In the genomic region with DNA sequence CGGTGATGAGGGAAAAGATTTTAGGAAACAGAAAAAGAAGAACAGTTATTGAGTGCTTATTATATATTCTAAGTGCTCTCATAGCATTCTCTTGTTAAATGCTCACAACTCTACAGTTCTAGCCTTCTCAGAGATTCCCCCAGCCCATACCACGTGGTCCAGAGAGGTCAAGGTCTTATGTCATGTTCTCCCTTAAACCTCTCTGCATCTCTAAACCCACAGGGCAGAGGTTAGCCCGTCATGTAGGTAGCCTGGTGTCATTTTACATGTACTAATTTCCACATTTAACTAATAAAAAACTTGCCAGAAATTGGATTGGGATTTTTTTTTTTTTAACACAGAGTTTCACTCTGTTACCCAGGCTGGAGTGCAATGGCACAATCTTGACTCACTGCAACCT, we compare ENCODE assay signal across 37 cellular contexts.
DNase-seq lines count a peak whose midpoint lies in the region; ATAC-seq, FAIRE-seq and TF ChIP-seq lines count a peak whose summit lies in the region.
"Had no signal": no experiment of that assay in that cellular context is flagged by ENCODE, and none has a peak within 500 bp of the region (broad histone marks: within the 10 kb centered on the region; RNA-seq: fewer than 3 reads in every experiment).

No MANE protein-coding gene starts in this region.

- no peak overlapping the region for H2AK5ac ChIP-seq in H1 (ENCODE audit: low read depth, low read length)

- H3K23ac ChIP-seq in H1 (ENCODE audit: insufficient read length) = no peak overlapping the region

- H2BK12ac ChIP-seq in H1 (ENCODE audit: low read depth, low read length) = no peak overlapping the region

- H3K56ac ChIP-seq in H1 (replicated peaks; ENCODE audit: insufficient read length, low read depth, low read length) = no peak overlapping the region

- H3K27me3 ChIP-seq in H1 (replicated peaks in 1 of 4; ENCODE audit: control insufficient read depth in 3 of 4, extremely low read depth in 1 of 4, insufficient read depth in 3 of 4, low read length in 3 of 4) (no peaks in the 10 kb centered on the region), HepG2 (ENCODE audit: control insufficient read depth in 1 of 2, insufficient read depth in 2 of 2, low read length in 2 of 2) (no peaks in the 10 kb centered on the region; a peak in 1 of 5 replicates), liver (ENCODE audit: control insufficient read depth in 4 of 4, insufficient read depth in 4 of 4, low read length in 3 of 4) (no peaks in the 10 kb centered on the region), right lobe of liver (no peaks in the 10 kb centered on the region)
- H3K27me3 ChIP-seq: BE2C; BLaER1; BLaER1 treated with 17β-estradiol and CSF1 and Interleukin-3, amounts not matched to agents 10 nM and 100 nM had no signal

- no peak overlapping the region for H3K27ac Mint-ChIP-seq in activated naive CD4-positive, alpha-beta T cell treated with anti-CD3 and anti-CD28 coated beads, Interleukin-2, amount 10 ng/mL, durations not matched to agents 7 days and 5 days
- H3K27ac Mint-ChIP-seq in activated CD8-positive, alpha-beta memory T cell treated with anti-CD3 and anti-CD28 coated beads, Interleukin-2, amount 10 ng/mL, durations not matched to agents 7 days and 5 days = no peak overlapping the region
- H3K27ac Mint-ChIP-seq in T-helper 2 cell treated with Interferon-gamma antibody and Interleukin-4, amounts not matched to agents 5 μg/mL and 100 μg/mL, for 36 hours = no peak overlapping the region
- H3K27ac Mint-ChIP-seq: B cell; CD14-positive monocyte; CD4-positive, alpha-beta memory T cell; CD4-positive, alpha-beta T cell; CD4-positive, CD25-positive, alpha-beta regulatory T cell; CD8-positive, alpha-beta memory T cell; CD8-positive, alpha-beta T cell had no signal

- no peak overlapping the region for H2BK15ac ChIP-seq in H1 (ENCODE audit: low read length)

- H3K9me3 Mint-ChIP-seq in activated naive CD4-positive, alpha-beta T cell treated with anti-CD3 and anti-CD28 coated beads, Interleukin-2, amount 10 ng/mL, durations not matched to agents 7 days and 5 days = no peaks in the 10 kb centered on the region
- no peaks in the 10 kb centered on the region for H3K9me3 Mint-ChIP-seq in activated CD8-positive, alpha-beta memory T cell treated with anti-CD3 and anti-CD28 coated beads, Interleukin-2, amount 10 ng/mL, durations not matched to agents 7 days and 5 days (ENCODE audit: low read depth)
- no peaks in the 10 kb centered on the region for H3K9me3 Mint-ChIP-seq in T-helper 2 cell treated with Interferon-gamma antibody and Interleukin-4, amounts not matched to agents 5 μg/mL and 100 μg/mL, for 36 hours
- H3K9me3 Mint-ChIP-seq: CD4-positive, alpha-beta T cell; CD4-positive, CD25-positive, alpha-beta regulatory T cell; CD8-positive, alpha-beta memory T cell; CD8-positive, alpha-beta T cell had no signal

- H3K4me1 Mint-ChIP-seq in activated naive CD4-positive, alpha-beta T cell treated with anti-CD3 and anti-CD28 coated beads, Interleukin-2, amount 10 ng/mL, durations not matched to agents 7 days and 5 days = no peaks in the 10 kb centered on the region
- no peaks in the 10 kb centered on the region for H3K4me1 Mint-ChIP-seq in activated CD8-positive, alpha-beta memory T cell treated with anti-CD3 and anti-CD28 coated beads, Interleukin-2, amount 10 ng/mL, durations not matched to agents 7 days and 5 days
- H3K4me1 Mint-ChIP-seq in T-helper 2 cell treated with Interferon-gamma antibody and Interleukin-4, amounts not matched to agents 5 μg/mL and 100 μg/mL, for 36 hours (ENCODE audit: low read depth) = no peaks in the 10 kb centered on the region
- H3K4me1 Mint-ChIP-seq: B cell; CD14-positive monocyte; CD4-positive, alpha-beta memory T cell; CD4-positive, CD25-positive, alpha-beta regulatory T cell; CD8-positive, alpha-beta memory T cell had no signal

- no peak overlapping the region for H2BK5ac ChIP-seq in H1 (ENCODE audit: low read depth, low read length)

- no peak overlapping the region for H3K4me3 Mint-ChIP-seq in activated naive CD4-positive, alpha-beta T cell treated with anti-CD3 and anti-CD28 coated beads, Interleukin-2, amount 10 ng/mL, durations not matched to agents 7 days and 5 days
- no peak overlapping the region for H3K4me3 Mint-ChIP-seq in activated CD8-positive, alpha-beta memory T cell treated with anti-CD3 and anti-CD28 coated beads, Interleukin-2, amount 10 ng/mL, durations not matched to agents 7 days and 5 days
- H3K4me3 Mint-ChIP-seq in T-helper 2 cell treated with Interferon-gamma antibody and Interleukin-4, amounts not matched to agents 5 μg/mL and 100 μg/mL, for 36 hours = no peak overlapping the region
- H3K4me3 Mint-ChIP-seq: B cell; CD14-positive monocyte; CD4-positive, alpha-beta memory T cell; CD4-positive, alpha-beta T cell; CD4-positive, CD25-positive, alpha-beta regulatory T cell; CD8-positive, alpha-beta memory T cell; CD8-positive, alpha-beta T cell had no signal

- ATAC-seq in HepG2 = no peak
- ATAC-seq in right lobe of liver = peak; percentile 65 to 82 (median 71)
- no peak for ATAC-seq in activated CD8-positive, alpha-beta memory T cell treated with anti-CD3 and anti-CD28 coated beads, Interleukin-2, amount 10 ng/mL, durations not matched to agents 7 days and 5 days
- ATAC-seq: A549; CD8-positive, alpha-beta T cell had no signal

- H3K4ac ChIP-seq in H1 (replicated peaks; ENCODE audit: insufficient read length, low read depth, low read length) = no peak overlapping the region

- H3K18ac ChIP-seq in H1 (ENCODE audit: extremely low read depth, low read length) = no peak overlapping the region

- no peak overlapping the region for H2BK20ac ChIP-seq in H1 (ENCODE audit: low read length)

- in situ Hi-C loops in HepG2 (cut with HindIII; ENCODE audit: extremely low pct_ligation_motif_present, low pct_unique_long_range_greater_than_20kb) = no loop called here

- peak; percentile 24 for FAIRE-seq in H1 (lab: Jason Lieb, UNC)
- FAIRE-seq in HepG2 (lab: Jason Lieb, UNC) = no peak
- FAIRE-seq: A204.1, A549, D721Med had no signal

- H3K36me3 Mint-ChIP-seq in activated naive CD4-positive, alpha-beta T cell treated with anti-CD3 and anti-CD28 coated beads, Interleukin-2, amount 10 ng/mL, durations not matched to agents 7 days and 5 days = no peaks in the 10 kb centered on the region
- H3K36me3 Mint-ChIP-seq in activated CD8-positive, alpha-beta memory T cell treated with anti-CD3 and anti-CD28 coated beads, Interleukin-2, amount 10 ng/mL, durations not matched to agents 7 days and 5 days = no peaks in the 10 kb centered on the region
- no peaks in the 10 kb centered on the region for H3K36me3 Mint-ChIP-seq in T-helper 2 cell treated with Interferon-gamma antibody and Interleukin-4, amounts not matched to agents 5 μg/mL and 100 μg/mL, for 36 hours (ENCODE audit: low read depth)
- H3K36me3 Mint-ChIP-seq: CD14-positive monocyte; CD4-positive, alpha-beta memory T cell; CD4-positive, CD25-positive, alpha-beta regulatory T cell; CD8-positive, alpha-beta T cell had no signal

- TF ChIP-seq POLR2A in H1 (IDR thresholded peaks at IDR 0.05; ENCODE audit: control extremely low read depth in 1 of 2, low read depth in 2 of 2, low read length in 2 of 2) (no peak), HepG2 (IDR thresholded peaks at IDR 0.05; ENCODE audit: insufficient read depth in 1 of 2, low read depth in 2 of 2, low read length in 2 of 2) (no peak), right lobe of liver (IDR thresholded peaks at IDR 0.05) (no peak)

- intact Hi-C loops in HepG2 (cut with micrococcal nuclease; ENCODE audit: unreplicated experiment) = no loop called here
- intact Hi-C loops in right lobe of liver (cut with DNase I) = no loop called here

- H3K36me3 ChIP-seq in H1 (ENCODE audit: control insufficient read depth in 2 of 4, insufficient read depth in 4 of 4, low read length in 3 of 4) (no peaks in the 10 kb centered on the region), HepG2 (replicated peaks in 1 of 2; ENCODE audit: control insufficient read depth in 1 of 2, insufficient read depth in 2 of 2, low read length in 2 of 2) (no peaks in the 10 kb centered on the region), liver (ENCODE audit: control insufficient read depth in 4 of 4, insufficient read depth in 3 of 4, low read depth in 1 of 4, low read length in 3 of 4) (no peaks in the 10 kb centered on the region), right lobe of liver (no peaks in the 10 kb centered on the region)
- H3K36me3 ChIP-seq: BE2C; BLaER1; BLaER1 treated with 17β-estradiol and CSF1 and Interleukin-3, amounts not matched to agents 10 nM and 100 nM had no signal

- TF ChIP-seq EP300 in H1 (IDR thresholded peaks at IDR 0.05; ENCODE audit: borderline replicate concordance in 1 of 2, low read depth in 2 of 2, low read length in 2 of 2) = no peak
- TF ChIP-seq EP300 in HepG2 (IDR thresholded peaks at IDR 0.05; ENCODE audit: low read depth in 2 of 2, low read length in 2 of 2) = no peak
- no peak for TF ChIP-seq EP300 in HepG2 (CRISPR knock-in tag; IDR thresholded peaks at IDR 0.05; ENCODE audit: borderline replicate concordance)

- H3K27ac ChIP-seq in H1 (ENCODE audit: low read depth, low read length) = no peak overlapping the region
- no peak overlapping the region for H3K27ac ChIP-seq in HepG2 (ENCODE audit: extremely low read length, insufficient read depth, low read length)
- no peak overlapping the region for H3K27ac ChIP-seq in liver (ENCODE audit: low read depth in 1 of 2, low read length in 2 of 2)
- H3K27ac ChIP-seq in right lobe of liver = peak overlapping the region in 2 of 3 donors; percentile 16 to 52
- H3K27ac ChIP-seq: 22Rv1; A549; BLaER1; BLaER1 treated with 17β-estradiol and CSF1 and Interleukin-3, amounts not matched to agents 10 nM and 100 nM; C4-2B had no signal

- H3K27me3 Mint-ChIP-seq in activated naive CD4-positive, alpha-beta T cell treated with anti-CD3 and anti-CD28 coated beads, Interleukin-2, amount 10 ng/mL, durations not matched to agents 7 days and 5 days = peaks cover 6% of the 10 kb centered on the region
- peaks cover 7% of the 10 kb centered on the region for H3K27me3 Mint-ChIP-seq in activated CD8-positive, alpha-beta memory T cell treated with anti-CD3 and anti-CD28 coated beads, Interleukin-2, amount 10 ng/mL, durations not matched to agents 7 days and 5 days
- peaks cover 14% of the 10 kb centered on the region for H3K27me3 Mint-ChIP-seq in T-helper 2 cell treated with Interferon-gamma antibody and Interleukin-4, amounts not matched to agents 5 μg/mL and 100 μg/mL, for 36 hours (ENCODE audit: low read depth)

- H3K79me2 ChIP-seq in H1 (ENCODE audit: control insufficient read depth in 1 of 2, insufficient read depth in 2 of 2, low read length in 2 of 2) = no peaks in the 10 kb centered on the region
- no peaks in the 10 kb centered on the region for H3K79me2 ChIP-seq in HepG2 (ENCODE audit: insufficient read depth, low read length)

- WGBS in H1 (ENCODE audit: extremely low coverage in 1 of 2, insufficient coverage in 1 of 2, insufficient read length in 1 of 2, insufficient replicate concordance in 2 of 2, low coverage in 1 of 2, low lambda C conversion rate in 2 of 2, missing lambda C conversion rate in 1 of 2), 2 experiments = 85% methylated on average over 3 of the region's 3 CpGs; no CpG with 5 or more reads in 1 of the 2 experiments
- WGBS in HepG2 (ENCODE audit: low lambda C conversion rate) = 1% methylated on average over 3 of the region's 3 CpGs
- 41% methylated on average over 3 of the region's 3 CpGs for WGBS in liver
- WGBS in right lobe of liver (ENCODE audit: insufficient coverage, low coverage, low lambda C conversion rate, missing lambda C conversion rate) = 28% methylated on average over 3 of the region's 3 CpGs

- H3K9ac ChIP-seq in H1 (replicated peaks in 1 of 4; ENCODE audit: extremely low read depth in 1 of 4, low read depth in 3 of 4, low read length in 3 of 4) = no peak overlapping the region
- no peak overlapping the region for H3K9ac ChIP-seq in HepG2 (ENCODE audit: insufficient read depth, low read depth, low read length)
- no peak overlapping the region for H3K9ac ChIP-seq in liver (ENCODE audit: low read depth in 1 of 2, low read length in 2 of 2)
- H3K9ac ChIP-seq: BLaER1; BLaER1 treated with 17β-estradiol and CSF1 and Interleukin-3, amounts not matched to agents 10 nM and 100 nM had no signal

- H3K4me3 ChIP-seq in H1 (ENCODE audit: extremely low read depth in 1 of 4, insufficient read depth in 2 of 4, low read depth in 3 of 4, low read length in 4 of 4) (no peak overlapping the region), HepG2 (replicated peaks in 1 of 3; ENCODE audit: insufficient read depth in 1 of 3, low read depth in 2 of 3, low read length in 3 of 3) (no peak overlapping the region), liver (ENCODE audit: low read depth in 1 of 3, low read length in 3 of 3) (no peak overlapping the region), right lobe of liver (no peak overlapping the region)
- H3K4me3 ChIP-seq: A549; BLaER1; BLaER1 treated with 17β-estradiol and CSF1 and Interleukin-3, amounts not matched to agents 10 nM and 100 nM had no signal

- no peak for TF ChIP-seq RAD21 in H1 (IDR thresholded peaks at IDR 0.05 in 1 of 2, conservative IDR thresholded peaks at IDR 0.05 in 1 of 2; ENCODE audit: low read depth in 2 of 2, low read length in 2 of 2)
- no peak for TF ChIP-seq RAD21 in HepG2 (CRISPR knock-in tag; IDR thresholded peaks at IDR 0.05)
- no peak for TF ChIP-seq RAD21 in liver (IDR thresholded peaks at IDR 0.05)

- no peak overlapping the region for H3K14ac ChIP-seq in H1 (ENCODE audit: insufficient read length)

- no peak overlapping the region for H2BK120ac ChIP-seq in H1 (replicated peaks; ENCODE audit: low read depth, low read length)

- 0 out of 4 replicates have a peak, but pooled peaks cover 0 to 1% of the 10 kb centered on the region in 2 experiments for H3K9me3 ChIP-seq in H1 (ENCODE audit: insufficient read depth in 2 of 2, low read depth in 1 of 2, low read length in 1 of 2)
- no peaks in the 10 kb centered on the region for H3K9me3 ChIP-seq in HepG2 (ENCODE audit: low read length)
- H3K9me3 ChIP-seq in liver (ENCODE audit: control insufficient read depth in 4 of 4, low read length in 3 of 4) = no peaks in the 10 kb centered on the region
- H3K9me3 ChIP-seq in right lobe of liver = no peaks in the 10 kb centered on the region
- H3K9me3 ChIP-seq: A549; BE2C; BLaER1; BLaER1 treated with 17β-estradiol and CSF1 and Interleukin-3, amounts not matched to agents 10 nM and 100 nM; Caco-2 had no signal

- H3K23me2 ChIP-seq in H1 (ENCODE audit: low read depth, low read length) = no peaks in the 10 kb centered on the region

- CTCF ChIA-PET in H1 (lab: Charles Lee; ENCODE audit: partially characterized antibody) (interaction anchor here (1.6 kb wide), 1 partner anchor 39 kb away, joined by 8 read pairs; no protein-coding TSS in a partner anchor), HepG2 (lab: Yijun Ruan, JAX; ENCODE audit: low intra/inter-chr PET ratio, low total read pairs) (no interaction called here)
- CTCF ChIA-PET in activated naive CD4-positive, alpha-beta T cell treated with anti-CD3 and anti-CD28 coated beads, Interleukin-2, amount 10 ng/mL, durations not matched to agents 7 days and 5 days (lab: Charles Lee) = no interaction called here
- CTCF ChIA-PET in activated CD8-positive, alpha-beta memory T cell treated with anti-CD3 and anti-CD28 coated beads, Interleukin-2, amount 10 ng/mL, durations not matched to agents 7 days and 5 days (lab: Charles Lee) = no interaction called here

- H3K4me1 ChIP-seq in H1 (replicated peaks in 1 of 4; ENCODE audit: control insufficient read depth in 3 of 4, insufficient read depth in 4 of 4, low read length in 3 of 4) (no peaks in the 10 kb centered on the region), HepG2 (ENCODE audit: insufficient read depth, low read length) (peaks cover 15% of the 10 kb centered on the region), liver (ENCODE audit: control insufficient read depth in 4 of 4, insufficient read depth in 4 of 4, low read length in 3 of 4) (peaks cover 0 to 14% (median 2%) of the 10 kb centered on the region in 4 donors), right lobe of liver (peaks cover 0 to 12% (median 0%) of the 10 kb centered on the region in 4 donors)
- H3K4me1 ChIP-seq: BE2C, BLaER1, Caco-2 had no signal

- no peaks in the 10 kb centered on the region for H4K20me1 ChIP-seq in H1 (replicated peaks in 1 of 2; ENCODE audit: control insufficient read depth in 1 of 2, insufficient read depth in 2 of 2, low read length in 2 of 2)
- no peaks in the 10 kb centered on the region for H4K20me1 ChIP-seq in HepG2 (ENCODE audit: insufficient read depth, low read length)
- H4K20me1 ChIP-seq: BLaER1; BLaER1 treated with 17β-estradiol and CSF1 and Interleukin-3, amounts not matched to agents 10 nM and 100 nM had no signal

- no peak overlapping the region for H4K8ac ChIP-seq in H1 (ENCODE audit: extremely low read depth, insufficient read depth, low read length)

- H3K79me1 ChIP-seq in H1 (ENCODE audit: low read depth, low read length) = no peaks in the 10 kb centered on the region

- DNase-seq in H1 (ENCODE audit: low read depth in 1 of 2, low spot score in 2 of 2) = no peak
- DNase-seq in HepG2 (ENCODE audit: low spot score) = no peak
- DNase-seq in right lobe of liver = no peak
- DNase-seq in stimulated activated CD8-positive, alpha-beta memory T cell treated with anti-CD3 and anti-CD28 coated beads, Interleukin-4, amount 100 ng/mL, for 48 hours = no peak
- DNase-seq in activated naive CD4-positive, alpha-beta T cell treated with anti-CD3 and anti-CD28 coated beads, Interleukin-2, amount 10 ng/mL, durations not matched to agents 7 days and 5 days = no peak
- no peak for DNase-seq in activated CD8-positive, alpha-beta memory T cell treated with anti-CD3 and anti-CD28 coated beads, Interleukin-2, amount 10 ng/mL, durations not matched to agents 7 days and 5 days
- DNase-seq in T-helper 2 cell treated with Interferon-gamma antibody and Interleukin-4, amounts not matched to agents 5 μg/mL and 100 μg/mL, for 36 hours (ENCODE audit: low spot score) = no peak
- DNase-seq: 8988T; ACHN; AML-193; BE2C; C1 segment of cervical spinal cord; Caco-2; Calu3; CD4-positive, alpha-beta memory T cell; CD4-positive, alpha-beta T cell; CD4-positive, CD25-positive, alpha-beta regulatory T cell; CD8-positive, alpha-beta memory T cell; CD8-positive, alpha-beta T cell; COR-L47; DMS 273 treated with DMSO at 0.1 percent for 48 hours; DMS153; DMS53; DMS79; DMS79 treated with DMSO at 0.1 percent for 48 hours; DND-41; EL had no signal

- no peak overlapping the region for H4K5ac ChIP-seq in H1 (ENCODE audit: insufficient read length, low read depth, low read length)

- no peak for TF ChIP-seq CTCF in H1 (IDR thresholded peaks at IDR 0.05; ENCODE audit: control extremely low read depth in 1 of 3, insufficient read depth in 1 of 3, low read depth in 1 of 3, low read length in 3 of 3)
- TF ChIP-seq CTCF in HepG2 (CRISPR knock-in tag; IDR thresholded peaks at IDR 0.05) = no peak
- TF ChIP-seq CTCF in liver (IDR thresholded peaks at IDR 0.05; ENCODE audit: low read depth, low read length, missing input control) = no peak
- TF ChIP-seq CTCF in right lobe of liver (IDR thresholded peaks at IDR 0.05) = no peak

- H4K91ac ChIP-seq in H1 (replicated peaks; ENCODE audit: insufficient read length, low read length) = no peak overlapping the region

- BruUV-seq in HepG2 (replicated peaks; lab: Mats Ljungman, UMichigan) = no TSS peak

- POLR2A ChIA-PET in H1 (lab: Charles Lee; ENCODE audit: partially characterized antibody) = no interaction called here
- POLR2A ChIA-PET in HepG2 (lab: Yijun Ruan, JAX) = no interaction called here

- H3K4me2 ChIP-seq in H1 (ENCODE audit: insufficient read depth in 1 of 2, low read depth in 2 of 2, low read length in 2 of 2) = no peak overlapping the region
- no peak overlapping the region for H3K4me2 ChIP-seq in HepG2 (ENCODE audit: low read depth, low read length)
- H3K4me2 ChIP-seq: A549; BLaER1; BLaER1 treated with 17β-estradiol and CSF1 and Interleukin-3, amounts not matched to agents 10 nM and 100 nM had no signal

- no peak overlapping the region for H2AFZ ChIP-seq in H1 (ENCODE audit: low read length)
- no peak overlapping the region for H2AFZ ChIP-seq in HepG2 (ENCODE audit: low read length)

Comparison
In these comparisons a context has a peak if more than half of its experiments do, and no peak if none do; other contexts are left out.
1. H3K27ac ChIP-seq: peak in right lobe of liver (2 of 3); none in H1 (single experiment), HepG2 (single experiment) and liver (0 of 2).
2. ATAC-seq: peak in right lobe of liver (4 of 4); none in HepG2 (single experiment) and activated CD8-positive, alpha-beta memory T cell treated with anti-CD3 and anti-CD28 coated beads, Interleukin-2, amount 10 ng/mL, durations not matched to agents 7 days and 5 days (single experiment).